Comparison of ENCODE assay signal across 14 cellular contexts in genomic region chr13:64158910-64159309, GRCh38.
DNase-seq lines count a peak whose midpoint lies in the region; ATAC-seq and TF ChIP-seq lines count a peak whose summit lies in the region.
"Had no signal": no experiment of that assay in that cellular context is flagged by ENCODE, and none has a peak within 500 bp of the region (broad histone marks: within the 10 kb centered on the region; RNA-seq: fewer than 3 reads in every experiment).

No MANE protein-coding gene starts in this region.

- CTCF ChIA-PET in A673 (lab: Charles Lee): no interaction called here

- H3K4me1 ChIP-seq in A673 (ENCODE audit: insufficient read depth, low read length, poor library complexity, severe bottlenecking) (peaks cover 17% of the 10 kb centered on the region), adipocyte (ENCODE audit: control insufficient read depth, insufficient read depth, low read length) (peaks cover 5% of the 10 kb centered on the region), foreskin keratinocyte (peaks cover 3% of the 10 kb centered on the region)
- H3K4me1 ChIP-seq: A549, body of pancreas, tibial artery had no signal

- no peak overlapping the region for H3K9ac ChIP-seq in adipocyte (ENCODE audit: low read length)

- TF ChIP-seq CTCF in A673 (conservative IDR thresholded peaks at IDR 0.05; ENCODE audit: low read depth, low read length): no peak
- TF ChIP-seq CTCF in foreskin keratinocyte (conservative IDR thresholded peaks at IDR 0.05): no peak

- H3K27ac Mint-ChIP-seq in activated naive CD8-positive, alpha-beta T cell treated with anti-CD3 and anti-CD28 coated beads for 36 hours: no peak overlapping the region
- H3K27ac Mint-ChIP-seq: T-helper 1 cell treated with Interleukin-12 subunit alpha and Interleukin-12 subunit beta and Interleukin-4 antibody, amounts not matched to agents 30 μg/mL and 1 μg/mL, for 36 hours had no signal

- H3K4me3 Mint-ChIP-seq in activated naive CD8-positive, alpha-beta T cell treated with anti-CD3 and anti-CD28 coated beads for 36 hours: no peak overlapping the region
- H3K4me3 Mint-ChIP-seq: T-helper 1 cell treated with Interleukin-12 subunit alpha and Interleukin-12 subunit beta and Interleukin-4 antibody, amounts not matched to agents 30 μg/mL and 1 μg/mL, for 36 hours had no signal

- no TSS peak for BruUV-seq in A673 (replicated peaks; lab: Mats Ljungman, UMichigan)

- H3K27me3 ChIP-seq in A673 (replicated peaks; ENCODE audit: insufficient read depth, low read depth, low read length, poor library complexity): no peaks in the 10 kb centered on the region
- no peaks in the 10 kb centered on the region for H3K27me3 ChIP-seq in adipocyte (replicated peaks; ENCODE audit: control insufficient read depth, insufficient read depth, low read length)
- no peaks in the 10 kb centered on the region for H3K27me3 ChIP-seq in foreskin keratinocyte
- H3K27me3 ChIP-seq: body of pancreas, tibial artery had no signal

- no peak overlapping the region for H3K4me3 ChIP-seq in A673 (ENCODE audit: low read depth, low read length, poor library complexity, severe bottlenecking)
- peak overlapping the region; percentile 0 for H3K4me3 ChIP-seq in adipocyte (ENCODE audit: low read length)
- H3K4me3 ChIP-seq: A549, body of pancreas, tibial artery had no signal

- POLR2A ChIA-PET in A673 (lab: Charles Lee; ENCODE audit: low non-redundant PET): no interaction called here

- DNase-seq in A673 (ENCODE audit: low spot score): peak; percentile 72
- peak; percentile 48 for DNase-seq in HT1080 (ENCODE audit: low read depth)
- DNase-seq in adipocyte (ENCODE audit: low read depth): peak; percentile 69
- peak; percentile 17 to 66 for DNase-seq in foreskin keratinocyte
- no peak for DNase-seq in inferior parietal cortex (ENCODE audit: extremely low spot score)
- no peak for DNase-seq in hippocampal formation (lab: John Stamatoyannopoulos, UW)
- no peak for DNase-seq in NCI-H526 treated with DMSO at 0.1 percent for 48 hours (lab: John Stamatoyannopoulos, UW)
- DNase-seq in activated naive CD8-positive, alpha-beta T cell treated with anti-CD3 and anti-CD28 coated beads for 36 hours: no peak
- DNase-seq: activated CD4-positive, alpha-beta T cell treated with anti-CD3 and anti-CD28 coated beads for 4 hours; body of pancreas; nucleus accumbens; tibial artery had no signal

- H3K27ac ChIP-seq in A673 (ENCODE audit: low read depth, low read length, poor library complexity, severe bottlenecking) (peak overlapping the region; percentile 47), foreskin keratinocyte (no peak overlapping the region)
- H3K27ac ChIP-seq: A549, body of pancreas, tibial artery had no signal

- H3K9me3 Mint-ChIP-seq in activated naive CD8-positive, alpha-beta T cell treated with anti-CD3 and anti-CD28 coated beads for 36 hours: peaks cover 4% of the 10 kb centered on the region
- H3K9me3 Mint-ChIP-seq: T-helper 1 cell treated with Interleukin-12 subunit alpha and Interleukin-12 subunit beta and Interleukin-4 antibody, amounts not matched to agents 30 μg/mL and 1 μg/mL, for 36 hours had no signal

- H3K27me3 Mint-ChIP-seq in activated naive CD8-positive, alpha-beta T cell treated with anti-CD3 and anti-CD28 coated beads for 36 hours: no peaks in the 10 kb centered on the region

- H3K9me3 ChIP-seq in A673 (ENCODE audit: low read depth, low read length, poor library complexity, severe bottlenecking) (no peaks in the 10 kb centered on the region), adipocyte (ENCODE audit: control insufficient read depth, low read length) (no peaks in the 10 kb centered on the region)
- H3K9me3 ChIP-seq: A549, body of pancreas, tibial artery had no signal

- ATAC-seq in foreskin keratinocyte: peak; percentile 29
- ATAC-seq: A549, body of pancreas had no signal

- H3K36me3 ChIP-seq in A673 (ENCODE audit: insufficient read depth, low read length, poor library complexity, severe bottlenecking) (no peaks in the 10 kb centered on the region), adipocyte (ENCODE audit: control insufficient read depth, insufficient read depth, low read length, severe bottlenecking) (no peaks in the 10 kb centered on the region)
- H3K36me3 ChIP-seq: tibial artery had no signal

- no peaks in the 10 kb centered on the region for H3K4me1 Mint-ChIP-seq in activated naive CD8-positive, alpha-beta T cell treated with anti-CD3 and anti-CD28 coated beads for 36 hours

- no peaks in the 10 kb centered on the region for H3K36me3 Mint-ChIP-seq in activated naive CD8-positive, alpha-beta T cell treated with anti-CD3 and anti-CD28 coated beads for 36 hours

- intact Hi-C loops in A673 (cut with micrococcal nuclease; ENCODE audit: unreplicated experiment): loop anchor here (10.0 kb wide), 2 partner anchors 296 to 396 kb away; no protein-coding TSS in a partner anchor

Comparison
In these comparisons a context has a peak if more than half of its experiments do, and no peak if none do; other contexts are left out.
1. DNase-seq: peak in A673 (single experiment), HT1080 (single experiment), adipocyte (single experiment) and foreskin keratinocyte (2 of 2); none in inferior parietal cortex (single experiment), hippocampal formation (0 of 2), NCI-H526 treated with DMSO at 0.1 percent for 48 hours (single experiment) and activated naive CD8-positive, alpha-beta T cell treated with anti-CD3 and anti-CD28 coated beads for 36 hours (single experiment).